ENCODE assay signal across 15 cellular contexts in the genomic region with DNA sequence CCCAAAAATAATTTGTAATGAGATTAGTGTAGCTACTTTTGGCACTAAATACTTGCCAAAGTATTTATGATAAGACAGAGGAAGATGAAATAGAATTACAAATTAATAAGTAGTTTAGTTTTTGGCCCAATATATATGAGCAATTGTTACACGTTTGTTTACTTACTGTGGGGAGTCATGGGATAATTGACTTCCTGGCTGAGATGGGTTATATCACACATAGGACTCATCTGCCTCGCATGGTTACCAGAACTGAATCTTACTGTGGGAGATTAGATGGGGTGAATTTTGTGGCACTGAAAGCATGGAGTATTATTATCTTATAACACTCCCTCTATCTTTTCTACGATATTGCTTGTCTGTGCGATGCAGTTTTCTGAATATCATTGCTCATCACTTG.
A peak's percentile ranks its signal among the peaks of the same experiment; 100 is the strongest.
DNase-seq lines count a peak whose midpoint lies in the region; ATAC-seq, FAIRE-seq and TF ChIP-seq lines count a peak whose summit lies in the region.
"Had no signal": no experiment of that assay in that cellular context is flagged by ENCODE, and none has a peak within 500 bp of the region (broad histone marks: within the 10 kb centered on the region; RNA-seq: fewer than 3 reads in every experiment).

No MANE protein-coding gene starts in this region.

- no peak for TF ChIP-seq CTCF in PC-3 (conservative IDR thresholded peaks at IDR 0.05; ENCODE audit: low read depth, low read length)
- no peak for TF ChIP-seq CTCF in epithelial cell of esophagus (IDR thresholded peaks at IDR 0.05; ENCODE audit: insufficient read depth, low read depth, low read length, missing control alignments)
- TF ChIP-seq CTCF in mucosa of descending colon (IDR thresholded peaks at IDR 0.05): no peak
- TF ChIP-seq CTCF in pancreas (IDR thresholded peaks at IDR 0.05): no peak

- intact Hi-C loops in PC-3 (cut with micrococcal nuclease): no loop called here
- intact Hi-C loops in mucosa of descending colon (cut with DNase I, micrococcal nuclease): no loop called here
- intact Hi-C loops in pancreas (cut with DNase I): no loop called here

- no peaks in the 10 kb centered on the region for H3K36me3 ChIP-seq in PC-3 (ENCODE audit: low read depth, low read length)
- no peaks in the 10 kb centered on the region for H3K36me3 ChIP-seq in mucosa of descending colon (ENCODE audit: low read depth)
- no peaks in the 10 kb centered on the region for H3K36me3 ChIP-seq in pancreas
- H3K36me3 ChIP-seq: BLaER1 treated with 17β-estradiol and CSF1 and Interleukin-3, amounts not matched to agents 10 nM and 100 nM; HAP-1 had no signal

- H3K9me3 ChIP-seq in PC-3 (ENCODE audit: low read length) (no peaks in the 10 kb centered on the region), mucosa of descending colon (no peaks in the 10 kb centered on the region), pancreas (no peaks in the 10 kb centered on the region)
- H3K9me3 ChIP-seq: BLaER1 treated with 17β-estradiol and CSF1 and Interleukin-3, amounts not matched to agents 10 nM and 100 nM; HAP-1 had no signal

- no peaks in the 10 kb centered on the region for H3K79me2 ChIP-seq in PC-3 (ENCODE audit: low read length)

- H3K9ac ChIP-seq in PC-3 (ENCODE audit: low read length): no peak overlapping the region
- H3K9ac ChIP-seq: BLaER1 treated with 17β-estradiol and CSF1 and Interleukin-3, amounts not matched to agents 10 nM and 100 nM; GM23248 had no signal

- H2AFZ ChIP-seq in PC-3 (ENCODE audit: low read length): no peak overlapping the region
- H2AFZ ChIP-seq: GM23248 had no signal

- H3K27me3 ChIP-seq in PC-3 (ENCODE audit: low read length) (no peaks in the 10 kb centered on the region), pancreas (no peaks in the 10 kb centered on the region)
- H3K27me3 ChIP-seq: BLaER1 treated with 17β-estradiol and CSF1 and Interleukin-3, amounts not matched to agents 10 nM and 100 nM had no signal

- whole genome bisulfite sequencing in pancreas, 2 donors: 66 to 75% methylated on average over 4 of the region's 4 CpGs

- no peak for FAIRE-seq in pancreas (lab: Jason Lieb, UNC)
- FAIRE-seq: GM19239 had no signal

- ATAC-seq in PC-3 (peak; percentile 74), mucosa of descending colon (no peak), pancreas (no peak)
- ATAC-seq: CD8-positive, alpha-beta T cell had no signal

- POLR2A ChIA-PET in PC-3 (lab: Charles Lee; ENCODE audit: unreplicated experiment): interaction anchor here (0.7 kb wide), 1 partner anchor 62 kb away, joined by 5 read pairs; no protein-coding TSS in a partner anchor

- no peak overlapping the region for H3K27ac ChIP-seq in PC-3 (ENCODE audit: low read length)
- H3K27ac ChIP-seq in pancreas: no peak overlapping the region
- H3K27ac ChIP-seq: BLaER1 treated with 17β-estradiol and CSF1 and Interleukin-3, amounts not matched to agents 10 nM and 100 nM; GM23248 had no signal

- no TSS peak for BruUV-seq in PC-3 (replicated peaks; lab: Mats Ljungman, UMichigan)

- CTCF ChIA-PET in PC-3 (lab: Charles Lee): no interaction called here

- no peak overlapping the region for H3K4me3 ChIP-seq in PC-3 (ENCODE audit: low read length)
- no peak overlapping the region for H3K4me3 ChIP-seq in epithelial cell of esophagus (ENCODE audit: low read length)
- no peak overlapping the region for H3K4me3 ChIP-seq in mucosa of descending colon
- no peak overlapping the region for H3K4me3 ChIP-seq in pancreas
- H3K4me3 ChIP-seq: BLaER1 treated with 17β-estradiol and CSF1 and Interleukin-3, amounts not matched to agents 10 nM and 100 nM; GM23248; HAP-1 had no signal

- no peaks in the 10 kb centered on the region for H3K9me2 ChIP-seq in PC-3 (replicated peaks; ENCODE audit: low read length)

- H4K20me1 ChIP-seq in PC-3 (ENCODE audit: low read length): no peaks in the 10 kb centered on the region
- H4K20me1 ChIP-seq: BLaER1 treated with 17β-estradiol and CSF1 and Interleukin-3, amounts not matched to agents 10 nM and 100 nM had no signal

- peaks cover 7% of the 10 kb centered on the region for H3K4me1 ChIP-seq in PC-3 (ENCODE audit: insufficient read depth, low read length)
- H3K4me1 ChIP-seq in mucosa of descending colon (ENCODE audit: low read depth): no peaks in the 10 kb centered on the region
- peaks cover 0 to 7% (median 6%) of the 10 kb centered on the region in 3 donors for H3K4me1 ChIP-seq in pancreas

- no peaks in the 10 kb centered on the region for H3F3A ChIP-seq in PC-3 (ENCODE audit: low read length, unreplicated experiment)

- peak overlapping the region; percentile 41; the same call in 1 of the 2 replicates for H3K4me2 ChIP-seq in PC-3 (ENCODE audit: low read length)
- H3K4me2 ChIP-seq: BLaER1 treated with 17β-estradiol and CSF1 and Interleukin-3, amounts not matched to agents 10 nM and 100 nM had no signal

- peak; percentile 50 for DNase-seq in NCI-H748 (lab: John Stamatoyannopoulos, UW; ENCODE audit: unreplicated experiment)
- DNase-seq in NCI-H748 treated with DMSO at 0.1 percent for 48 hours (lab: John Stamatoyannopoulos, UW): no peak
- peak; percentile 21 for DNase-seq in NCI-H1105 (lab: John Stamatoyannopoulos, UW)
- DNase-seq in PC-3: peak; percentile 48
- DNase-seq in epithelial cell of esophagus (ENCODE audit: low read depth): peak; percentile 63
- DNase-seq in mucosa of descending colon: no peak
- DNase-seq in pancreas: no peak
- DNase-seq: CD8-positive, alpha-beta T cell; DMS 273 treated with DMSO at 0.1 percent for 48 hours; DMS79; GF-D8; GM23248 had no signal

Comparison
In these comparisons a context has a peak if more than half of its experiments do, and no peak if none do; other contexts are left out.
1. DNase-seq: peak in NCI-H748 (single experiment), NCI-H1105 (single experiment), PC-3 (single experiment) and epithelial cell of esophagus (single experiment); none in NCI-H748 treated with DMSO at 0.1 percent for 48 hours (single experiment), mucosa of descending colon (0 of 3) and pancreas (0 of 6).